30 cellular contexts compared by ENCODE assay signal in genomic region chr5:111017731-111018130, GRCh38. TPM values are rescaled to one million over a fixed set of nuclear protein-coding genes. Genes with fewer than 3 reads are reported as not detected.
DNase-seq lines count a peak whose midpoint lies in the region; ATAC-seq, FAIRE-seq and TF ChIP-seq lines count a peak whose summit lies in the region.
"Had no signal": no experiment of that assay in that cellular context is flagged by ENCODE, and none has a peak within 500 bp of the region (broad histone marks: within the 10 kb centered on the region; RNA-seq: fewer than 3 reads in every experiment).

No MANE protein-coding gene starts in this region.

- no peaks in the 10 kb centered on the region for H3K36me3 ChIP-seq in ACC112 (ENCODE audit: insufficient read depth, low read length)
- H3K36me3 ChIP-seq in IMR-90 (ENCODE audit: control insufficient read depth, insufficient read depth, low read length): no peaks in the 10 kb centered on the region
- H3K36me3 ChIP-seq in bronchial epithelial cell (ENCODE audit: control insufficient read depth, insufficient read depth, low read length): no peaks in the 10 kb centered on the region
- H3K36me3 ChIP-seq: SJCRH30 had no signal

- CTCF ChIA-PET in IMR-90 (lab: Yijun Ruan, JAX): no interaction called here

- H3K4me3 Mint-ChIP-seq in mesothelial cell of epicardium: no peak overlapping the region
- H3K4me3 Mint-ChIP-seq: GM23338, H9, HFFc6 had no signal

- H2AFZ ChIP-seq in ACC112 (ENCODE audit: low read length, unreplicated experiment): no peak overlapping the region
- no peak overlapping the region for H2AFZ ChIP-seq in IMR-90 (replicated peaks; ENCODE audit: low read length, poor library complexity)
- H2AFZ ChIP-seq: GM23338 had no signal

- no peak for FAIRE-seq in bronchial epithelial cell (lab: Jason Lieb, UNC)
- FAIRE-seq in frontal cortex (lab: Jason Lieb, UNC): peak; percentile 26
- FAIRE-seq: GM18507 had no signal

- H3K9me3 ChIP-seq in IMR-90 (ENCODE audit: control insufficient read depth, insufficient read depth, low read length): no peaks in the 10 kb centered on the region

- H4K20me1 ChIP-seq in IMR-90 (ENCODE audit: insufficient read depth, low read length): no peaks in the 10 kb centered on the region

- TF ChIP-seq RAD21 in IMR-90 (IDR thresholded peaks at IDR 0.05; ENCODE audit: low read length): no peak

- no peak overlapping the region for H3K14ac ChIP-seq in IMR-90 (replicated peaks; ENCODE audit: low read depth, low read length)

- peak overlapping the region; percentile 94 for H3K27ac ChIP-seq in ACC112 (ENCODE audit: low read depth, low read length)
- no peak overlapping the region for H3K27ac ChIP-seq in IMR-90 (ENCODE audit: insufficient read depth, low read length)
- H3K27ac ChIP-seq: 22Rv1, HL-60, SJCRH30 had no signal

- peaks cover 13% of the 10 kb centered on the region for H3K27me3 Mint-ChIP-seq in mesothelial cell of epicardium (ENCODE audit: low read depth)

- DNase-seq in IMR-90 (peak; percentile 63), bronchial epithelial cell (ENCODE audit: low read depth) (peak; percentile 43), frontal cortex (ENCODE audit: low spot score in 2 of 2) (no peak), cardiac septum (ENCODE audit: low spot score) (no peak), HK-2 (ENCODE audit: unreplicated experiment) (no peak), mesothelial cell of epicardium (ENCODE audit: low spot score in 2 of 2, unreplicated experiment in 2 of 2) (no peak)
- DNase-seq: ACHN, DMS153, DND-41, H9, HFFc6, Karpas-422, NCI-H1105, NCI-H146, NCI-H1930, NCI-H2107, NCI-H446, NCI-H524 treated with DMSO at 0.1 percent for 48 hours, NCI-H774, SJCRH30 had no signal

- H3K4me1 ChIP-seq in ACC112 (ENCODE audit: control insufficient read depth, insufficient read depth, low read length, unreplicated experiment): peaks cover 36% of the 10 kb centered on the region
- no peaks in the 10 kb centered on the region; the same call in 1 of the 2 replicates for H3K4me1 ChIP-seq in IMR-90 (ENCODE audit: control insufficient read depth, insufficient read depth, low read length)
- H3K4me1 ChIP-seq: SJCRH30 had no signal

- intact Hi-C loops in IMR-90 (cut with micrococcal nuclease) (no loop called here), cardiac septum (cut with DNase I) (no loop called here)

- no peak overlapping the region for H3K18ac ChIP-seq in IMR-90 (ENCODE audit: low read depth, low read length)

- BruUV-seq in IMR-90 (replicated peaks; lab: Mats Ljungman, UMichigan): no TSS peak

- POLR2A ChIA-PET in IMR-90 (lab: Charles Lee; ENCODE audit: unreplicated experiment): no interaction called here

- no peak overlapping the region for H3K56ac ChIP-seq in IMR-90 (ENCODE audit: extremely low read depth, insufficient read depth, low read length)

- H2BK120ac ChIP-seq in IMR-90 (ENCODE audit: low read depth, low read length): no peak overlapping the region

- H3K27me3 ChIP-seq in ACC112 (ENCODE audit: insufficient read depth, low read length) (no peaks in the 10 kb centered on the region), IMR-90 (ENCODE audit: control insufficient read depth, insufficient read depth, low read length) (no peaks in the 10 kb centered on the region), bronchial epithelial cell (ENCODE audit: control insufficient read depth, insufficient read depth, low read length) (no peaks in the 10 kb centered on the region)
- H3K27me3 ChIP-seq: SJCRH30 had no signal

- no peak overlapping the region for H3K27ac Mint-ChIP-seq in mesothelial cell of epicardium
- H3K27ac Mint-ChIP-seq: GM23338, H9, HFFc6 had no signal

- no peak overlapping the region for H2BK5ac ChIP-seq in IMR-90 (ENCODE audit: low read depth, low read length, poor library complexity, severe bottlenecking)

- no peak for TF ChIP-seq CTCF in IMR-90 (conservative IDR thresholded peaks at IDR 0.05; ENCODE audit: low read depth, low read length)
- TF ChIP-seq CTCF in bronchial epithelial cell (IDR thresholded peaks at IDR 0.05; ENCODE audit: insufficient read depth, low read length, severe bottlenecking): no peak
- no peak for TF ChIP-seq CTCF in mesothelial cell of epicardium (IDR thresholded peaks at IDR 0.05; ENCODE audit: unreplicated experiment)

- dilution Hi-C loops in IMR-90 (cut with HindIII; ENCODE audit: low sequenced_read_pairs, unreplicated experiment): no loop called here

- no peaks in the 10 kb centered on the region for H3K4me1 Mint-ChIP-seq in mesothelial cell of epicardium
- H3K4me1 Mint-ChIP-seq: GM23338, H9 had no signal

- no peak overlapping the region for H3K4ac ChIP-seq in IMR-90 (ENCODE audit: low read depth, low read length)

- no peak overlapping the region for H3K23ac ChIP-seq in IMR-90 (ENCODE audit: low read depth, low read length)

- H3K9me1 ChIP-seq in IMR-90 (ENCODE audit: insufficient read depth, low read length): no peaks in the 10 kb centered on the region

- H2AK9ac ChIP-seq in IMR-90 (replicated peaks; ENCODE audit: low read depth, low read length, poor library complexity): no peak overlapping the region

- TF ChIP-seq POLR2A in IMR-90 (IDR thresholded peaks at IDR 0.05; ENCODE audit: low read depth, low read length): no peak

- no peak overlapping the region for H4K91ac ChIP-seq in IMR-90 (ENCODE audit: insufficient read depth, low read depth, low read length)

- no peaks in the 10 kb centered on the region for H3K9me3 Mint-ChIP-seq in mesothelial cell of epicardium
- H3K9me3 Mint-ChIP-seq: GM23338, H9, HFFc6 had no signal

- H3K4me3 ChIP-seq in ACC112 (ENCODE audit: low read depth, low read length) (no peak overlapping the region), IMR-90 (ENCODE audit: insufficient read depth, low read depth, low read length) (no peak overlapping the region), bronchial epithelial cell (ENCODE audit: low read depth, low read length) (no peak overlapping the region)
- H3K4me3 ChIP-seq: GM23338, SJCRH30 had no signal

- no peak overlapping the region for H4K8ac ChIP-seq in IMR-90 (ENCODE audit: low read depth in 2 of 2, low read length in 2 of 2)

- no peaks in the 10 kb centered on the region for H3K79me2 ChIP-seq in ACC112 (ENCODE audit: control insufficient read depth, insufficient read depth, low read length, unreplicated experiment)

- no peak overlapping the region for H3K4me2 ChIP-seq in IMR-90 (ENCODE audit: low read depth, low read length)
- H3K4me2 ChIP-seq: GM23338 had no signal

- in situ Hi-C loops in IMR-90 (cut with MboI; ENCODE audit: low sequenced_read_pairs): no loop called here

- H3K36me3 Mint-ChIP-seq in mesothelial cell of epicardium: no peaks in the 10 kb centered on the region

- no peak overlapping the region for H2AK5ac ChIP-seq in IMR-90 (ENCODE audit: low read depth, low read length)

- no peak overlapping the region for H2BK15ac ChIP-seq in IMR-90 (ENCODE audit: low read depth, low read length)

- ATAC-seq in IMR-90 (ENCODE audit: low read depth) (peak; percentile 21; the same call in 1 of the 2 replicates), HG02763 (IDR thresholded peaks at IDR 0.05; ENCODE audit: unreplicated experiment) (no peak)
- ATAC-seq: GM23338, Right ventricle myocardium inferior, SK-N-SH treated with all-trans-retinoic acid at 6 μM for 48 hours had no signal

- no CpG with 5 or more reads among the region's 1 CpG for WGBS in IMR-90 (ENCODE audit: extremely low coverage in 2 of 2, insufficient read length in 1 of 2), 2 experiments

- no peak overlapping the region for H3K9ac ChIP-seq in IMR-90 (ENCODE audit: low read depth, low read length)

- no peaks in the 10 kb centered on the region for H3K79me1 ChIP-seq in IMR-90 (ENCODE audit: low read depth in 1 of 2, low read length in 2 of 2)

- no peak overlapping the region for H4K5ac ChIP-seq in IMR-90 (ENCODE audit: low read depth, low read length)

- no peak overlapping the region for H2BK20ac ChIP-seq in IMR-90 (ENCODE audit: low read depth, low read length)

TF ChIP-seq in IMR-90, 13 proteins besides CTCF, POLR2A, EP300 and RAD21 (continues in another document):
- TF ChIP-seq CHD1 (IDR thresholded peaks at IDR 0.05; ENCODE audit: low read depth, low read length) (no peak), FOS (IDR thresholded peaks at IDR 0.05; ENCODE audit: low read depth, low read length) (no peak), USF2 (IDR thresholded peaks at IDR 0.05; ENCODE audit: low read depth, low read length) (no peak), MXI1 (IDR thresholded peaks at IDR 0.05; ENCODE audit: borderline replicate concordance, low read depth, low read length) (no peak), RFX5 (IDR thresholded peaks at IDR 0.05; ENCODE audit: low read depth, low read length) (no peak), SMC3 (IDR thresholded peaks at IDR 0.05; ENCODE audit: low read depth, low read length) (no peak), MAFK (IDR thresholded peaks at IDR 0.05; ENCODE audit: low read depth, low read length) (no peak), NFE2L2 (IDR thresholded peaks at IDR 0.05; ENCODE audit: low read depth, low read length) (no peak), RCOR1 (IDR thresholded peaks at IDR 0.05; ENCODE audit: insufficient replicate concordance, low read length) (no peak), MAZ (IDR thresholded peaks at IDR 0.05; ENCODE audit: borderline replicate concordance, low read depth, low read length) (no peak), CEBPB (IDR thresholded peaks at IDR 0.05; ENCODE audit: low read depth, low read length) (no peak), ELK1 (IDR thresholded peaks at IDR 0.05; ENCODE audit: borderline replicate concordance, low read depth, low read length) (no peak)

RNA-seq across cellular contexts. Expression of gene TSLP, which starts 53.8 kb away (rescaled TPM):
- total RNA-seq in IMR-90 (2012; rRNA removed) (0.28 and 0.54 TPM in 2 replicates), bronchial epithelial cell (0.79 and 2.0 TPM in 2 replicates), frontal cortex (not detected), cardiac septum (3.7 TPM), mesothelial cell of epicardium (0.32 to 0.47 TPM (median 0.42 TPM) in 3 replicates)
- polyA plus RNA-seq in IMR-90 (2012; rRNA removed): 0.93 and 1.6 TPM in 2 replicates
- polyA plus RNA-seq in IMR-90 (2012; cell fraction: cytosol; rRNA removed): 0.24 and 0.36 TPM in 2 replicates
- 0.09 and 1.1 TPM in 2 replicates for polyA plus RNA-seq in IMR-90 (2012; cell fraction: nucleus; rRNA removed; ENCODE audit: low replicate concordance)
- total RNA-seq: HFFc6, HT-29, RPMI7951 had no signal

Comparison
In these comparisons a context has a peak if more than half of its experiments do, and no peak if none do; other contexts are left out.
1. DNase-seq: peak in IMR-90 (single experiment) and bronchial epithelial cell (single experiment); none in frontal cortex (0 of 2), cardiac septum (single experiment), HK-2 (single experiment) and mesothelial cell of epicardium (0 of 2).